ENCODE assay signal across 1 cellular context in genomic region chr1:17011439-17012307, GRCh38.
A peak's percentile ranks its signal among the peaks of the same experiment; 100 is the strongest.
TF ChIP-seq lines count a peak whose summit lies in the region.

Gene ATP13A2 (minus strand): TSS chr1:17011928. CDS start chr1:17011738, 190 bp downstream.

TF ChIP-seq in HepG2, 621 proteins besides CTCF, POLR2A, EP300 and RAD21 (continued from another document):
- TF ChIP-seq HOXA7 (CRISPR knock-in tag; IDR thresholded peaks at IDR 0.05), result no peak
- no peak for TF ChIP-seq BRD4 (CRISPR knock-in tag; IDR thresholded peaks at IDR 0.05)
- TF ChIP-seq ZBTB14 (CRISPR knock-in tag; IDR thresholded peaks at IDR 0.05), result peak; percentile 84
- peak; percentile 31; the same call in 1 of the 2 replicates for TF ChIP-seq POLR2AphosphoS5 (IDR thresholded peaks at IDR 0.05; ENCODE audit: low read depth, low read length)
- TF ChIP-seq MXI1 (IDR thresholded peaks at IDR 0.05; ENCODE audit: borderline replicate concordance, low read depth, low read length), result peak; percentile 63; the same call in 1 of the 3 replicates
- TF ChIP-seq ERF (CRISPR knock-in tag; IDR thresholded peaks at IDR 0.05), result peak; percentile 17; the same call in 1 of the 2 replicates
- peak; percentile 71; the same call in 1 of the 2 replicates for TF ChIP-seq IRF9 (CRISPR knock-in tag; IDR thresholded peaks at IDR 0.05; ENCODE audit: borderline replicate concordance)
- 0 out of 2 replicates have a peak, but pooled peaks have one; percentile 15 for TF ChIP-seq ESRRA (CRISPR knock-in tag; IDR thresholded peaks at IDR 0.05; ENCODE audit: low read depth)
- peak; percentile 36 for TF ChIP-seq ASH2L (IDR thresholded peaks at IDR 0.05; ENCODE audit: insufficient read length, low read depth, low read length)
- no peak for TF ChIP-seq ZNF484 (CRISPR knock-in tag; IDR thresholded peaks at IDR 0.05; ENCODE audit: borderline replicate concordance, low read depth)
- 0 out of 2 replicates have a peak, but pooled peaks have one; percentile 28 for TF ChIP-seq ZHX2 (IDR thresholded peaks at IDR 0.05; ENCODE audit: low read depth)
- TF ChIP-seq ZHX2 (CRISPR knock-in tag; IDR thresholded peaks at IDR 0.05; ENCODE audit: borderline replicate concordance), result no peak
- TF ChIP-seq GMEB2 (CRISPR knock-in tag; IDR thresholded peaks at IDR 0.05; ENCODE audit: low read depth), result peak; percentile 88
- TF ChIP-seq TFDP2 (CRISPR knock-in tag; IDR thresholded peaks at IDR 0.05), result peak; percentile 36; the same call in 1 of the 2 replicates
- TF ChIP-seq AKNA (CRISPR knock-in tag; IDR thresholded peaks at IDR 0.05; ENCODE audit: borderline replicate concordance), result no peak
- no peak for TF ChIP-seq SRSF1 (optimal IDR thresholded peaks at IDR 0.05; ENCODE audit: low read depth, low read length)
- no peak; the same call in 1 of the 2 replicates for TF ChIP-seq ZNF350 (CRISPR knock-in tag; IDR thresholded peaks at IDR 0.05; ENCODE audit: borderline replicate concordance, low read depth)
- TF ChIP-seq ZNF570 (CRISPR knock-in tag; IDR thresholded peaks at IDR 0.05; ENCODE audit: borderline replicate concordance), result no peak
- TF ChIP-seq RBFOX2 (IDR thresholded peaks at IDR 0.05; ENCODE audit: low read depth, low read length), result peak; percentile 51; the same call in 1 of the 2 replicates
- TF ChIP-seq ZC3H13 (CRISPR knock-in tag; IDR thresholded peaks at IDR 0.05), result no peak
- no peak for TF ChIP-seq ZNF577 (CRISPR knock-in tag; IDR thresholded peaks at IDR 0.05; ENCODE audit: borderline replicate concordance, low read depth)
- TF ChIP-seq SRF (IDR thresholded peaks at IDR 0.05; ENCODE audit: low read depth, low read length), result no peak
- peak; percentile 18 for TF ChIP-seq SKI (IDR thresholded peaks at IDR 0.05; ENCODE audit: partially characterized antibody)
- TF ChIP-seq ZSCAN29 (CRISPR knock-in tag; conservative IDR thresholded peaks at IDR 0.05), result no peak
- TF ChIP-seq ZFP62 (CRISPR knock-in tag; IDR thresholded peaks at IDR 0.05), result no peak
- no peak for TF ChIP-seq AFF4 (CRISPR knock-in tag; IDR thresholded peaks at IDR 0.05)
- peak; percentile 62; the same call in 1 of the 2 replicates for TF ChIP-seq NR2C2 (CRISPR knock-in tag; IDR thresholded peaks at IDR 0.05; ENCODE audit: borderline replicate concordance)
- TF ChIP-seq NFKB2 (CRISPR knock-in tag; IDR thresholded peaks at IDR 0.05; ENCODE audit: borderline replicate concordance), result 0 out of 2 replicates have a peak, but pooled peaks have one; percentile 30
